ENCODE assay signal across 23 cellular contexts in genomic region chr2:218031771-218032257, GRCh38. TPM values are rescaled to one million over a fixed set of nuclear protein-coding genes. Genes with fewer than 3 reads are reported as not detected.
DNase-seq lines count a peak whose midpoint lies in the region; ATAC-seq and TF ChIP-seq lines count a peak whose summit lies in the region.
"Had no signal": no experiment of that assay in that cellular context is flagged by ENCODE, and none has a peak within 500 bp of the region (broad histone marks: within the 10 kb centered on the region; RNA-seq: fewer than 3 reads in every experiment).

No MANE protein-coding gene starts in this region.

- no peak overlapping the region for H3K4me3 ChIP-seq in heart left ventricle
- H3K4me3 ChIP-seq in upper lobe of right lung = no peak overlapping the region
- no peak overlapping the region for H3K4me3 ChIP-seq in lower lobe of right lung
- H3K4me3 ChIP-seq: heart right ventricle, ovary, SJSA1 had no signal

- H3K9me3 ChIP-seq in heart left ventricle (no peaks in the 10 kb centered on the region), upper lobe of right lung (no peaks in the 10 kb centered on the region), lower lobe of right lung (no peaks in the 10 kb centered on the region)
- H3K9me3 ChIP-seq: heart right ventricle, ovary, SJSA1 had no signal

- no peaks in the 10 kb centered on the region for H3K36me3 Mint-ChIP-seq in activated T-helper 1 cell treated with anti-CD3 and anti-CD28 coated beads, Interleukin-12 subunit alpha, Interleukin-12 subunit beta, Interleukin-2, Interleukin-4 antibody, amounts not matched to agents 30 ng/mL and 10 ng/mL and 1 ng/mL, durations not matched to agents 14 hours and 24 hours and 36 hours (ENCODE audit: low read depth)
- H3K36me3 Mint-ChIP-seq: activated naive CD8-positive, alpha-beta T cell; immature natural killer cell had no signal

- H3K4me3 Mint-ChIP-seq in activated T-helper 1 cell treated with anti-CD3 and anti-CD28 coated beads, Interleukin-12 subunit alpha, Interleukin-12 subunit beta, Interleukin-2, Interleukin-4 antibody, amounts not matched to agents 30 ng/mL and 10 ng/mL and 1 ng/mL, durations not matched to agents 14 hours and 24 hours and 36 hours = no peak overlapping the region
- H3K4me3 Mint-ChIP-seq: activated naive CD8-positive, alpha-beta T cell; CD4-positive, alpha-beta T cell; immature natural killer cell had no signal

- H3K27me3 Mint-ChIP-seq in activated T-helper 1 cell treated with anti-CD3 and anti-CD28 coated beads, Interleukin-12 subunit alpha, Interleukin-12 subunit beta, Interleukin-2, Interleukin-4 antibody, amounts not matched to agents 30 ng/mL and 10 ng/mL and 1 ng/mL, durations not matched to agents 14 hours and 24 hours and 36 hours (ENCODE audit: insufficient read depth) = no peaks in the 10 kb centered on the region
- H3K27me3 Mint-ChIP-seq: activated naive CD8-positive, alpha-beta T cell; CD4-positive, alpha-beta T cell had no signal

- H3K4me1 ChIP-seq in heart left ventricle = peaks cover 0 to 34% (median 13%) of the 10 kb centered on the region in 12 donors
- peaks cover 3% of the 10 kb centered on the region for H3K4me1 ChIP-seq in upper lobe of right lung
- peaks cover 10% of the 10 kb centered on the region for H3K4me1 ChIP-seq in lower lobe of right lung

- H3K27ac Mint-ChIP-seq in activated T-helper 1 cell treated with anti-CD3 and anti-CD28 coated beads, Interleukin-12 subunit alpha, Interleukin-12 subunit beta, Interleukin-2, Interleukin-4 antibody, amounts not matched to agents 30 ng/mL and 10 ng/mL and 1 ng/mL, durations not matched to agents 14 hours and 24 hours and 36 hours = peak overlapping the region; percentile 14
- H3K27ac Mint-ChIP-seq: activated naive CD8-positive, alpha-beta T cell; CD4-positive, alpha-beta T cell; immature natural killer cell had no signal

- H3K36me3 ChIP-seq in heart left ventricle = no peaks in the 10 kb centered on the region
- H3K36me3 ChIP-seq in upper lobe of right lung = no peaks in the 10 kb centered on the region
- H3K36me3 ChIP-seq in lower lobe of right lung = no peaks in the 10 kb centered on the region
- H3K36me3 ChIP-seq: heart right ventricle, ovary, SJSA1 had no signal

- 56 to 66% (median 62%) methylated on average over 4 to 7 of the region's 7 CpGs for WGBS in heart left ventricle, 4 donors

- H3K27me3 ChIP-seq in heart left ventricle = peaks cover 0 to 5% (median 0%) of the 10 kb centered on the region in 9 donors
- peaks cover 4% of the 10 kb centered on the region for H3K27me3 ChIP-seq in upper lobe of right lung
- peaks cover 14% of the 10 kb centered on the region for H3K27me3 ChIP-seq in lower lobe of right lung (ENCODE audit: low read depth)
- H3K27me3 ChIP-seq: ovary, SJSA1 had no signal

- no peaks in the 10 kb centered on the region for H3K9me3 Mint-ChIP-seq in activated T-helper 1 cell treated with anti-CD3 and anti-CD28 coated beads, Interleukin-12 subunit alpha, Interleukin-12 subunit beta, Interleukin-2, Interleukin-4 antibody, amounts not matched to agents 30 ng/mL and 10 ng/mL and 1 ng/mL, durations not matched to agents 14 hours and 24 hours and 36 hours
- H3K9me3 Mint-ChIP-seq: CD4-positive, alpha-beta T cell; immature natural killer cell had no signal

- intact Hi-C loops in heart left ventricle (cut with DNase I) (loop anchor here in 7 of 10 donors (5.0 to 10.0 kb wide), 4 partner anchors 35 to 247 kb away; no protein-coding TSS in a partner anchor), Right ventricle myocardium superior (cut with DNase I) (loop anchor here (5.0 kb wide), 1 partner anchor 40 kb away; no protein-coding TSS in a partner anchor), upper lobe of right lung (cut with DNase I) (no loop called here), lower lobe of right lung (cut with DNase I) (no loop called here)
- intact Hi-C loops in activated T-helper 1 cell treated with anti-CD3 and anti-CD28 coated beads, Interleukin-12 subunit alpha, Interleukin-12 subunit beta, Interleukin-2, Interleukin-4 antibody, amounts not matched to agents 30 ng/mL and 10 ng/mL and 1 ng/mL, durations not matched to agents 14 hours and 24 hours and 36 hours (cut with micrococcal nuclease) = loop anchor here (5.0 kb wide), 1 partner anchor 145 kb away; no protein-coding TSS in a partner anchor

- H3K27ac ChIP-seq in heart left ventricle = no peak overlapping the region
- no peak overlapping the region for H3K27ac ChIP-seq in upper lobe of right lung
- no peak overlapping the region for H3K27ac ChIP-seq in lower lobe of right lung
- H3K27ac ChIP-seq: heart right ventricle, KMS-11, ovary, SJSA1 had no signal

- ATAC-seq in heart left ventricle (no peak), Right ventricle myocardium superior (ENCODE audit: poor library complexity) (no peak), upper lobe of right lung (peak; percentile 6), HG03460 (IDR thresholded peaks at IDR 0.05; ENCODE audit: unreplicated experiment) (no peak), lower lobe of right lung (no peak), GM21447 (IDR thresholded peaks at IDR 0.05; ENCODE audit: unreplicated experiment) (no peak)
- ATAC-seq: heart right ventricle, sciatic nerve had no signal

- no peak for TF ChIP-seq POLR2A in heart left ventricle (IDR thresholded peaks at IDR 0.05)

- TF ChIP-seq CTCF in heart left ventricle (IDR thresholded peaks at IDR 0.05) (no peak), upper lobe of right lung (IDR thresholded peaks at IDR 0.05) (no peak), lower lobe of right lung (IDR thresholded peaks at IDR 0.05) (no peak)

- no peaks in the 10 kb centered on the region for H3K4me1 Mint-ChIP-seq in activated T-helper 1 cell treated with anti-CD3 and anti-CD28 coated beads, Interleukin-12 subunit alpha, Interleukin-12 subunit beta, Interleukin-2, Interleukin-4 antibody, amounts not matched to agents 30 ng/mL and 10 ng/mL and 1 ng/mL, durations not matched to agents 14 hours and 24 hours and 36 hours (ENCODE audit: low read depth)

- DNase-seq in heart left ventricle = peak in 3 of 5 donors; percentile 18 to 54 (median 29)
- no peak for DNase-seq in Right ventricle myocardium superior
- DNase-seq in activated T-helper 1 cell treated with anti-CD3 and anti-CD28 coated beads, Interleukin-12 subunit alpha, Interleukin-12 subunit beta, Interleukin-2, Interleukin-4 antibody, amounts not matched to agents 30 ng/mL and 10 ng/mL and 1 ng/mL, durations not matched to agents 14 hours and 24 hours and 36 hours (ENCODE audit: low spot score) = no peak
- peak; percentile 7 for DNase-seq in iPS-NIHi7 (ENCODE audit: extremely low spot score)
- DNase-seq in upper lobe of right lung = no peak
- no peak for DNase-seq in lower lobe of right lung
- DNase-seq: ACHN; activated CD4-positive, alpha-beta T cell treated with anti-CD3 and anti-CD28 coated beads, Interleukin-2, amount 50 U/mL, for 1 hour; heart right ventricle; immature natural killer cell; NCI-H2029; NCI-H345; stimulated activated CD4-positive, alpha-beta T cell treated with anti-CD3 and anti-CD28 coated beads, Interleukin-15, amount 100 ng/mL, for 24 hours; T-helper 2 cell had no signal

RNA-seq across cellular contexts. Expression of gene TNS1, which starts 29.0 kb away (rescaled TPM):
- 100 to 1,000 TPM; 513 to 899 (median 742) TPM for total RNA-seq in heart left ventricle
- polyA plus RNA-seq in heart left ventricle = 100 to 1,000 TPM; 243 to 339 TPM
- total RNA-seq in Right ventricle myocardium superior = 722 TPM
- 0.41 and 1.1 TPM in 2 replicates for total RNA-seq in activated T-helper 1 cell treated with anti-CD3 and anti-CD28 coated beads, Interleukin-12 subunit alpha, Interleukin-12 subunit beta, Interleukin-2, Interleukin-4 antibody, amounts not matched to agents 30 ng/mL and 10 ng/mL and 1 ng/mL, durations not matched to agents 14 hours and 24 hours and 36 hours
- 669 TPM for total RNA-seq in upper lobe of right lung
- 505 TPM for total RNA-seq in lower lobe of right lung

RNA-seq across cellular contexts. Expression of gene RUFY4, which starts 37.2 kb away (rescaled TPM):
- total RNA-seq in heart left ventricle = 1 to 10 TPM in 1 of 9 donors, under 1 TPM in 2, not detected in 6; 0.11 to 1.0 (median 0.14) TPM
- polyA plus RNA-seq in heart left ventricle = not detected
- total RNA-seq in Right ventricle myocardium superior = not detected
- 0.64 and 0.67 TPM in 2 replicates for total RNA-seq in activated T-helper 1 cell treated with anti-CD3 and anti-CD28 coated beads, Interleukin-12 subunit alpha, Interleukin-12 subunit beta, Interleukin-2, Interleukin-4 antibody, amounts not matched to agents 30 ng/mL and 10 ng/mL and 1 ng/mL, durations not matched to agents 14 hours and 24 hours and 36 hours
- not detected for total RNA-seq in upper lobe of right lung
- not detected for total RNA-seq in lower lobe of right lung
- total RNA-seq: HT1080, SJSA1 had no signal
- polyA plus RNA-seq: heart right ventricle had no signal

Comparison
In these comparisons a context has a peak if more than half of its experiments do, and no peak if none do; other contexts are left out.
1. DNase-seq: peak in heart left ventricle (3 of 5) and iPS-NIHi7 (single experiment); none in Right ventricle myocardium superior (single experiment), activated T-helper 1 cell treated with anti-CD3 and anti-CD28 coated beads, Interleukin-12 subunit alpha, Interleukin-12 subunit beta, Interleukin-2, Interleukin-4 antibody, amounts not matched to agents 30 ng/mL and 10 ng/mL and 1 ng/mL, durations not matched to agents 14 hours and 24 hours and 36 hours (single experiment), upper lobe of right lung (single experiment) and lower lobe of right lung (single experiment).
2. RNA of gene TNS1, which starts 29.0 kb away (total RNA-seq): 513 to 899 TPM in heart left ventricle, 722 TPM in Right ventricle myocardium superior (single experiment), 669 TPM in upper lobe of right lung (single experiment) and 505 TPM in lower lobe of right lung (single experiment); 0.41 to 1.1 TPM in activated T-helper 1 cell treated with anti-CD3 and anti-CD28 coated beads, Interleukin-12 subunit alpha, Interleukin-12 subunit beta, Interleukin-2, Interleukin-4 antibody, amounts not matched to agents 30 ng/mL and 10 ng/mL and 1 ng/mL, durations not matched to agents 14 hours and 24 hours and 36 hours; every median in the first group is over 100 times any median in the second.
3. intact Hi-C loops: an anchor here in heart left ventricle (5.0 to 10.0 kb wide), Right ventricle myocardium superior (5.0 kb wide) and activated T-helper 1 cell treated with anti-CD3 and anti-CD28 coated beads, Interleukin-12 subunit alpha, Interleukin-12 subunit beta, Interleukin-2, Interleukin-4 antibody, amounts not matched to agents 30 ng/mL and 10 ng/mL and 1 ng/mL, durations not matched to agents 14 hours and 24 hours and 36 hours (5.0 kb wide); none called in upper lobe of right lung and lower lobe of right lung.